Comparison of ENCODE assay signal across 22 cellular contexts in genomic region chr11:64919627-64920026, GRCh38. TPM values are rescaled to one million over a fixed set of nuclear protein-coding genes. Genes with fewer than 3 reads are reported as not detected.
"Had no signal": no experiment of that assay in that cellular context is flagged by ENCODE, and none has a peak within 500 bp of the region (broad histone marks: within the 10 kb centered on the region; RNA-seq: fewer than 3 reads in every experiment).

No MANE protein-coding gene starts in this region.

- H3K27ac Mint-ChIP-seq: activated CD8-positive, alpha-beta T cell treated with anti-CD3 and anti-CD28 coated beads for 36 hours; activated naive CD8-positive, alpha-beta T cell treated with anti-CD3 and anti-CD28 coated beads, Interleukin-2, amount 10 ng/mL, durations not matched to agents 7 days and 5 days; activated T-helper 2 cell treated with anti-CD3 and anti-CD28 coated beads, Interferon-gamma antibody, Interleukin-2, Interleukin-4, amounts not matched to agents 10 μg/mL and 5 μg/mL and 100 μg/mL, durations not matched to agents 14 hours and 24 hours and 36 hours; natural killer cell had no signal

- ATAC-seq: activated CD8-positive, alpha-beta T cell treated with anti-CD3 and anti-CD28 coated beads for 36 hours; lower lobe of right lung; natural killer cell had no signal

- H3K36me3 Mint-ChIP-seq: activated naive CD8-positive, alpha-beta T cell treated with anti-CD3 and anti-CD28 coated beads, Interleukin-2, amount 10 ng/mL, durations not matched to agents 7 days and 5 days; natural killer cell had no signal

- H3K9me3 Mint-ChIP-seq: activated CD8-positive, alpha-beta T cell treated with anti-CD3 and anti-CD28 coated beads for 36 hours; activated naive CD8-positive, alpha-beta T cell treated with anti-CD3 and anti-CD28 coated beads, Interleukin-2, amount 10 ng/mL, durations not matched to agents 7 days and 5 days; activated T-helper 2 cell treated with anti-CD3 and anti-CD28 coated beads, Interferon-gamma antibody, Interleukin-2, Interleukin-4, amounts not matched to agents 10 μg/mL and 5 μg/mL and 100 μg/mL, durations not matched to agents 14 hours and 24 hours and 36 hours; natural killer cell had no signal

- H3K36me3 ChIP-seq: lower lobe of right lung had no signal

- H3K27me3 ChIP-seq: dorsolateral prefrontal cortex, tibial artery had no signal

- H3K27ac ChIP-seq: epithelial cell of prostate, lower lobe of right lung, tibial artery had no signal

- H3K4me3 ChIP-seq: dorsolateral prefrontal cortex, lower lobe of right lung, tibial artery had no signal

- DNase-seq: activated CD4-positive, alpha-beta T cell treated with anti-CD3 and anti-CD28 coated beads for 48 hours; activated CD4-positive, CD25-positive, alpha-beta regulatory T cell; activated CD8-positive, alpha-beta T cell treated with anti-CD3 and anti-CD28 coated beads for 36 hours; activated naive CD4-positive, alpha-beta T cell treated with Interleukin-2 at 50 U/mL for 16 hours; activated naive CD8-positive, alpha-beta T cell treated with anti-CD3 and anti-CD28 coated beads, Interleukin-2, amount 10 ng/mL, durations not matched to agents 7 days and 5 days; activated T-cell treated with anti-CD3 and anti-CD28 coated beads, Interleukin-2, amount 50 U/mL, for 1 hour; dorsolateral prefrontal cortex; natural killer cell; occipital lobe; posterior cingulate gyrus; retina; stimulated activated CD4-positive, alpha-beta T cell treated with anti-CD3 and anti-CD28 coated beads, Interleukin-2, amount 100 ng/mL, for 24 hours; stimulated activated naive CD4-positive, alpha-beta T cell treated with Interleukin-2 at 50 U/mL for 16 hours; T-helper 1 cell; T-helper 9 cell; tibial artery had no signal

- H3K27me3 Mint-ChIP-seq: activated CD8-positive, alpha-beta T cell treated with anti-CD3 and anti-CD28 coated beads for 36 hours; activated naive CD8-positive, alpha-beta T cell treated with anti-CD3 and anti-CD28 coated beads, Interleukin-2, amount 10 ng/mL, durations not matched to agents 7 days and 5 days had no signal

- H3K9me3 ChIP-seq: lower lobe of right lung, tibial artery had no signal

- H3K4me3 Mint-ChIP-seq: activated CD8-positive, alpha-beta T cell treated with anti-CD3 and anti-CD28 coated beads for 36 hours; activated naive CD8-positive, alpha-beta T cell treated with anti-CD3 and anti-CD28 coated beads, Interleukin-2, amount 10 ng/mL, durations not matched to agents 7 days and 5 days; natural killer cell had no signal

RNA-seq across cellular contexts. Expression of gene GPHA2, which starts 16.1 kb away (rescaled TPM):
- total RNA-seq: activated CD8-positive, alpha-beta T cell treated with anti-CD3 and anti-CD28 coated beads for 36 hours; activated naive CD8-positive, alpha-beta T cell treated with anti-CD3 and anti-CD28 coated beads, Interleukin-2, amount 10 ng/mL, durations not matched to agents 7 days and 5 days; activated T-helper 2 cell treated with anti-CD3 and anti-CD28 coated beads, Interferon-gamma antibody, Interleukin-2, Interleukin-4, amounts not matched to agents 10 μg/mL and 5 μg/mL and 100 μg/mL, durations not matched to agents 14 hours and 24 hours and 36 hours; cardiac septum; lower lobe of right lung; mesenteric fat pad; natural killer cell; occipital lobe; subcutaneous adipose tissue had no signal

RNA-seq across cellular contexts. Expression of gene MAJIN, which starts 52.3 kb away (rescaled TPM):
- total RNA-seq: activated CD8-positive, alpha-beta T cell treated with anti-CD3 and anti-CD28 coated beads for 36 hours; activated naive CD8-positive, alpha-beta T cell treated with anti-CD3 and anti-CD28 coated beads, Interleukin-2, amount 10 ng/mL, durations not matched to agents 7 days and 5 days; activated T-helper 2 cell treated with anti-CD3 and anti-CD28 coated beads, Interferon-gamma antibody, Interleukin-2, Interleukin-4, amounts not matched to agents 10 μg/mL and 5 μg/mL and 100 μg/mL, durations not matched to agents 14 hours and 24 hours and 36 hours; cardiac septum; dorsolateral prefrontal cortex; lower lobe of right lung; mesenteric fat pad; natural killer cell; occipital lobe; subcutaneous adipose tissue had no signal
